28 cellular contexts compared by ENCODE assay signal in the genomic region with DNA sequence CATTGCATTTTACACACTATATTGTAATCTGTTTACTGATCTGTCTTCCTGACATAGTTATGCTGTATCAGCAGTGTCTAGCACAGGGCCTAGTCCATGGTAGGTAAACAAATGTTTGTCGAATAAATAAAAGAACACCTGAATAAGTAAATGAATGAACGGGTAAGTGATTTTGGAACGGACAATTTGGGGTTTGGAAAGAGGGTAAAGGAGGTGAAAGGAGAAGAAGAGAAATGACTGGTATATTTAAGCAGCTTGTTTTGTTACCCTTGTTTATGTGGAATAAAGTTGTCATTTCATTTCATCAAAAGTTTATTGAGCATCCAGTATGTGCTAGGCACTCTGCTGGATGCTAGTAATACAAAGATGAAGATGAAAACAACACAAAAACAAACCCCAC. TPM values are rescaled to one million over a fixed set of nuclear protein-coding genes. Genes with fewer than 3 reads are reported as not detected.
DNase-seq lines count a peak whose midpoint lies in the region; ATAC-seq, FAIRE-seq and TF ChIP-seq lines count a peak whose summit lies in the region.
"Had no signal": no experiment of that assay in that cellular context is flagged by ENCODE, and none has a peak within 500 bp of the region (broad histone marks: within the 10 kb centered on the region; RNA-seq: fewer than 3 reads in every experiment).

HEPN1 (plus strand) TSS at position 301 of the 400 bp plus-strand sequence.

- H3K79me2 ChIP-seq in HepG2 (ENCODE audit: insufficient read depth, low read length) = no peaks in the 10 kb centered on the region

- no peak within 1 kb of the TSS for H2AFZ ChIP-seq in HepG2 (ENCODE audit: low read length)

- H3K4me1 ChIP-seq in HepG2 (ENCODE audit: insufficient read depth, low read length) (peaks cover 19% of the 10 kb centered on the region), Peyer's patch (peaks cover 0 to 9% (median 3%) of the 10 kb centered on the region in 4 donors)
- H3K4me1 ChIP-seq: HAP-1 had no signal

- TF ChIP-seq CTCF in CD4-positive, alpha-beta T cell (IDR thresholded peaks at IDR 0.05) = no peak
- TF ChIP-seq CTCF in HepG2 (CRISPR knock-in tag; IDR thresholded peaks at IDR 0.05) (no peak), Peyer's patch (IDR thresholded peaks at IDR 0.05) (no peak)

- no peak for ATAC-seq in CD4-positive, alpha-beta T cell (ENCODE audit: poor library complexity)
- no peak for ATAC-seq in T-helper 17 cell
- ATAC-seq in HepG2 = no peak
- ATAC-seq: activated CD8-positive, alpha-beta T cell treated with anti-CD3 and anti-CD28 coated beads, Interleukin-2, amount 10 ng/mL, durations not matched to agents 7 days and 5 days; stimulated activated naive CD8-positive, alpha-beta T cell treated with anti-CD3 and anti-CD28 coated beads, Interleukin-15, amount 100 ng/mL, for 72 hours had no signal

- H3K27me3 Mint-ChIP-seq in CD4-positive, alpha-beta T cell = no peaks in the 10 kb centered on the region
- peaks cover 16% of the 10 kb centered on the region for H3K27me3 Mint-ChIP-seq in T-helper 17 cell
- H3K27me3 Mint-ChIP-seq: stimulated activated naive CD8-positive, alpha-beta T cell treated with anti-CD3 and anti-CD28 coated beads, Interleukin-15, amount 100 ng/mL, for 72 hours had no signal

- no peak for TF ChIP-seq EP300 in HepG2 (IDR thresholded peaks at IDR 0.05; ENCODE audit: low read depth in 2 of 2, low read length in 2 of 2)
- no peak for TF ChIP-seq EP300 in HepG2 (CRISPR knock-in tag; IDR thresholded peaks at IDR 0.05; ENCODE audit: borderline replicate concordance)

- POLR2A ChIA-PET in CD4-positive, alpha-beta T cell (lab: Charles Lee) = no interaction called here
- POLR2A ChIA-PET in HepG2 (lab: Yijun Ruan, JAX) = no interaction called here

- peak within 1 kb of the TSS; percentile 35 for H3K4me3 Mint-ChIP-seq in CD4-positive, alpha-beta T cell
- H3K4me3 Mint-ChIP-seq in T-helper 17 cell = peak within 1 kb of the TSS; percentile 66
- H3K4me3 Mint-ChIP-seq: activated CD8-positive, alpha-beta T cell treated with anti-CD3 and anti-CD28 coated beads, Interleukin-2, amount 10 ng/mL, durations not matched to agents 7 days and 5 days had no signal

- TF ChIP-seq POLR2A in HepG2 (IDR thresholded peaks at IDR 0.05; ENCODE audit: insufficient read depth in 1 of 2, low read depth in 2 of 2, low read length in 2 of 2) (no peak), Peyer's patch (IDR thresholded peaks at IDR 0.05) (no peak)

- DNase-seq in CD4-positive, alpha-beta T cell = no peak
- DNase-seq in T-helper 17 cell (no peak), HepG2 (ENCODE audit: low spot score) (no peak), substantia nigra (lab: John Stamatoyannopoulos, UW) (no peak), Peyer's patch (no peak), RCC 7860 (ENCODE audit: low spot score) (no peak)
- no peak for DNase-seq in activated CD8-positive, alpha-beta memory T cell treated with anti-CD3 and anti-CD28 coated beads, Interleukin-2, amount 50 U/mL, for 48 hours
- DNase-seq: activated CD8-positive, alpha-beta T cell treated with anti-CD3 and anti-CD28 coated beads, Interleukin-2, amount 10 ng/mL, durations not matched to agents 7 days and 5 days; activated effector memory CD4-positive, alpha-beta T cell treated with Interleukin-2 at 50 U/mL for 16 hours; activated T-cell treated with anti-CD3 and anti-CD28 coated beads for 4 hours; adrenal gland; effector CD4-positive, alpha-beta T cell; kidney; NCI-H1436; NCI-H446 treated with DMSO at 0.1 percent for 48 hours; NCI-H82; nucleus accumbens; SK-N-SH; stimulated activated naive CD8-positive, alpha-beta T cell treated with anti-CD3 and anti-CD28 coated beads, Interleukin-15, amount 100 ng/mL, for 72 hours; T-helper 2 cell; tibial artery had no signal

- no peak within 1 kb of the TSS for H3K4me2 ChIP-seq in HepG2 (ENCODE audit: low read depth, low read length)

- no peak within 1 kb of the TSS for H3K27ac ChIP-seq in CD4-positive, alpha-beta T cell (ENCODE audit: low read depth, low read length)
- H3K27ac ChIP-seq in HepG2 (ENCODE audit: extremely low read length, insufficient read depth, low read length) = no peak within 1 kb of the TSS
- H3K27ac ChIP-seq in substantia nigra (ENCODE audit: low read depth, low read length, poor library complexity, severe bottlenecking) = peak within 1 kb of the TSS; percentile 99
- no peak within 1 kb of the TSS for H3K27ac ChIP-seq in Peyer's patch
- H3K27ac ChIP-seq: adrenal gland, epithelial cell of prostate, tibial artery had no signal

- WGBS in HepG2 (ENCODE audit: low lambda C conversion rate) = 63% methylated on average over 3 of the region's 3 CpGs

- no peaks in the 10 kb centered on the region for H3K27me3 ChIP-seq in CD4-positive, alpha-beta T cell (ENCODE audit: control insufficient read depth, insufficient read depth, low read length)
- H3K27me3 ChIP-seq in HepG2 (ENCODE audit: control insufficient read depth in 1 of 2, insufficient read depth in 2 of 2, low read length in 2 of 2) = no peaks in the 10 kb centered on the region
- H3K27me3 ChIP-seq in Peyer's patch = no peaks in the 10 kb centered on the region
- H3K27me3 ChIP-seq: adrenal gland had no signal

- no TSS peak for BruUV-seq in HepG2 (replicated peaks; lab: Mats Ljungman, UMichigan)

- FAIRE-seq in HepG2 (lab: Jason Lieb, UNC) (no peak), RCC 7860 (lab: Jason Lieb, UNC) (no peak)
- FAIRE-seq: GM18507, HTR-8/SVneo, kidney had no signal

- H3K9me3 Mint-ChIP-seq in CD4-positive, alpha-beta T cell = no peaks in the 10 kb centered on the region
- H3K9me3 Mint-ChIP-seq: stimulated activated naive CD8-positive, alpha-beta T cell treated with anti-CD3 and anti-CD28 coated beads, Interleukin-15, amount 100 ng/mL, for 72 hours had no signal

- no peaks in the 10 kb centered on the region for H3K9me3 ChIP-seq in CD4-positive, alpha-beta T cell (ENCODE audit: control insufficient read depth, low read length)
- H3K9me3 ChIP-seq in T-helper 17 cell (ENCODE audit: control insufficient read depth, low read length, poor library complexity, severe bottlenecking) = no peaks in the 10 kb centered on the region
- no peaks in the 10 kb centered on the region for H3K9me3 ChIP-seq in HepG2 (ENCODE audit: low read length)
- no peaks in the 10 kb centered on the region for H3K9me3 ChIP-seq in Peyer's patch
- H3K9me3 ChIP-seq: adrenal gland, HAP-1, SK-N-SH, tibial artery had no signal

- H3K36me3 ChIP-seq in HepG2 (replicated peaks in 1 of 2; ENCODE audit: control insufficient read depth in 1 of 2, insufficient read depth in 2 of 2, low read length in 2 of 2) = peaks cover 11 to 27% of the 10 kb centered on the region in 2 experiments
- H3K36me3 ChIP-seq in Peyer's patch = no peaks in the 10 kb centered on the region
- H3K36me3 ChIP-seq: adrenal gland, HAP-1, tibial artery had no signal

- no peak within 1 kb of the TSS for H3K9ac ChIP-seq in HepG2 (ENCODE audit: insufficient read depth, low read depth, low read length)
- H3K9ac ChIP-seq: SK-N-SH had no signal

- TF ChIP-seq RAD21 in HepG2 (CRISPR knock-in tag; IDR thresholded peaks at IDR 0.05) = no peak

- no peak within 1 kb of the TSS for H3K27ac Mint-ChIP-seq in CD4-positive, alpha-beta T cell
- H3K27ac Mint-ChIP-seq in T-helper 17 cell = peak within 1 kb of the TSS; percentile 1
- H3K27ac Mint-ChIP-seq: activated CD8-positive, alpha-beta T cell treated with anti-CD3 and anti-CD28 coated beads, Interleukin-2, amount 10 ng/mL, durations not matched to agents 7 days and 5 days had no signal

- intact Hi-C loops in CD4-positive, alpha-beta T cell (cut with DNase I, micrococcal nuclease) = loop anchor here in 1 of 2 experiments (5.0 kb wide), 1 partner anchor 223 kb away; no protein-coding TSS in a partner anchor
- intact Hi-C loops in HepG2 (cut with micrococcal nuclease; ENCODE audit: unreplicated experiment) = no loop called here

- in situ Hi-C loops in HepG2 (cut with HindIII; ENCODE audit: extremely low pct_ligation_motif_present, low pct_unique_long_range_greater_than_20kb) = no loop called here

- no peaks in the 10 kb centered on the region for H3K36me3 Mint-ChIP-seq in CD4-positive, alpha-beta T cell (ENCODE audit: low read depth)
- H3K36me3 Mint-ChIP-seq in T-helper 17 cell (ENCODE audit: low read depth) = peaks cover 6% of the 10 kb centered on the region

- CTCF ChIA-PET in CD4-positive, alpha-beta T cell (lab: Charles Lee) = no interaction called here
- CTCF ChIA-PET in HepG2 (lab: Yijun Ruan, JAX; ENCODE audit: low intra/inter-chr PET ratio, low total read pairs) = no interaction called here

- H4K20me1 ChIP-seq in HepG2 (ENCODE audit: insufficient read depth, low read length) = no peaks in the 10 kb centered on the region

- peaks cover 29% of the 10 kb centered on the region for H3K4me1 Mint-ChIP-seq in CD4-positive, alpha-beta T cell (ENCODE audit: low read depth)
- peaks cover 10% of the 10 kb centered on the region for H3K4me1 Mint-ChIP-seq in T-helper 17 cell

- no peak within 1 kb of the TSS for H3K4me3 ChIP-seq in HepG2 (replicated peaks in 1 of 3; ENCODE audit: insufficient read depth in 1 of 3, low read depth in 2 of 3, low read length in 3 of 3)
- H3K4me3 ChIP-seq in Peyer's patch = no peak within 1 kb of the TSS
- H3K4me3 ChIP-seq: adrenal gland, HAP-1 had no signal

RNA-seq across cellular contexts. Expression of gene HEPN1, which starts in this region (rescaled TPM):
- not detected for total RNA-seq in CD4-positive, alpha-beta T cell
- total RNA-seq in T-helper 17 cell = not detected
- not detected in 2 replicates for total RNA-seq in HepG2 (2016; rRNA removed; fragmentation: Illumina TruSeq; extraction: Trizol)
- total RNA-seq in HepG2 (2016; cell fraction: cytosol; rRNA removed; fragmentation: Illumina TruSeq; extraction: Trizol; ENCODE audit: low read depth) = not detected in 2 replicates
- not detected in 2 replicates for total RNA-seq in HepG2 (2016; cell fraction: insoluble cytoplasmic fraction; rRNA removed; fragmentation: Illumina TruSeq; extraction: Trizol)
- not detected in 2 replicates for total RNA-seq in HepG2 (2016; cell fraction: membrane; rRNA removed; fragmentation: Illumina TruSeq; extraction: Trizol)
- total RNA-seq in HepG2 (2016; cell fraction: nucleus; rRNA removed; fragmentation: Illumina TruSeq; extraction: Trizol) = not detected in 2 replicates
- polyA plus RNA-seq in HepG2 (2011; rRNA removed) = not detected in 2 replicates
- not detected in 2 replicates for polyA plus RNA-seq in HepG2 (2011; cell fraction: cytosol; rRNA removed)
- not detected in 2 replicates for polyA plus RNA-seq in HepG2 (2011; cell fraction: nucleus; rRNA removed)
- 34.1 and 38.2 TPM in 2 replicates for polyA plus RNA-seq in HepG2 (2012)
- not detected in 2 replicates for polyA plus RNA-seq in HepG2 (2016; cell fraction: cytosol; fragmentation: Illumina TruSeq; extraction: Trizol; ENCODE audit: low read depth)
- polyA plus RNA-seq in HepG2 (2016; cell fraction: insoluble cytoplasmic fraction; fragmentation: Illumina TruSeq; extraction: Trizol; ENCODE audit: low read depth) = not detected in 2 replicates
- polyA plus RNA-seq in HepG2 (2016; cell fraction: membrane; fragmentation: Illumina TruSeq; extraction: Trizol; ENCODE audit: low read depth) = not detected in 2 replicates
- polyA plus RNA-seq in HepG2 (2016; cell fraction: nucleus; fragmentation: Illumina TruSeq; extraction: Trizol; ENCODE audit: insufficient read depth, low read depth) = not detected in 2 replicates
- not detected in 2 replicates for polyA minus RNA-seq in HepG2 (2011; rRNA and poly(A)+ RNA removed; ENCODE audit: low replicate concordance)
- 0.70 TPM in 1 of 2 replicates, not detected in the other for polyA minus RNA-seq in HepG2 (2011; cell fraction: cytosol; rRNA and poly(A)+ RNA removed)
- polyA minus RNA-seq in HepG2 (2011; cell fraction: nucleus; rRNA and poly(A)+ RNA removed) = 0.26 TPM in 1 of 2 replicates, not detected in the other
- total RNA-seq in Peyer's patch = not detected
- total RNA-seq: activated CD8-positive, alpha-beta T cell treated with anti-CD3 and anti-CD28 coated beads, Interleukin-2, amount 10 ng/mL, durations not matched to agents 7 days and 5 days; Daoy; kidney; pulmonary artery endothelial cell; skeletal muscle tissue had no signal
- polyA plus RNA-seq: SK-N-SH had no signal
